ENCODE assay signal across 8 cellular contexts in the genomic region with DNA sequence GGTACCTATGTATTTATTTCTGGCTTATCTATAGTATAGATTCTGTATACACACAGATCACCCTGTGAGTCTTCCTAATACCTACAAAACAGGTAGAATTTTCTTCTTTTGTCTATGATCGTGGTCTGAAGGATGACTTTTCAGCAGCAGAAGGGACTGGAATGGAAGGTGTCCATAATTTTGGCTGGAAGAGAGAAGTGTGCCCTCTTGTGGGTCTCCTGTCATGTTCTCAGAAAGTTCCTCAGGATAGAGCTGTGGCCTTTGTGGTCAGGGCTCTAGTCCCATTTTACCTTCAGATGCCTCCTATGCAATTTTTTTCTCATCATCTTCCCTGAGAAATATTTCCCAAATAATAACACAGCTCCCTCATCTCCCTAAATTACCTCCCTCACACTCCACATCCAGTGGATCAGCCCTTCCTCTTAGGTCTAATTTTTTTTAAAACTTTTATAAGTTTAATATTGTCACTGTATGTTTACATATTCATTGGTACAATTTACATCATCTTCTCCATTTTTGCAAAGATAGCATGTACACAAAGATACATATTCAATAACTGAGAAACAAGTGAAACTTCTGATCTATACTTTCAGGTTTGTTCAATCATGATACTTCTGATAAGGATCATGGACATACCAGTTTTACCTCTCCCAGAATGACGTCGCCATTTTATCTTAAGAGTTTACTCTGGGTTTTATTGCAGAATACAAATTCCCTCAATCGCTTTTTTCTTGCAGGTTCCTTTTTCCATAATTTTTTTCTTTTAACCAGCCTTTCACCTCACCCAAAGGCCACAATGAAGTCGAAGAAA.
A peak's percentile ranks its signal among the peaks of the same experiment; 100 is the strongest.
DNase-seq lines count a peak whose midpoint lies in the region; ATAC-seq and TF ChIP-seq lines count a peak whose summit lies in the region.

No MANE protein-coding gene starts in this region.

- H3K4me3 ChIP-seq in AG09309 (ENCODE audit: control insufficient read depth, low read depth, low read length): no peak overlapping the region

- no peak overlapping the region for H3K27ac Mint-ChIP-seq in stimulated activated naive CD8-positive, alpha-beta T cell treated with anti-CD3 and anti-CD28 coated beads, Interleukin-15, amount 100 ng/mL, for 72 hours
- no peak overlapping the region for H3K27ac Mint-ChIP-seq in activated T-helper 1 cell treated with anti-CD3 and anti-CD28 coated beads, Interleukin-12 subunit alpha, Interleukin-12 subunit beta, Interleukin-2, Interleukin-4 antibody, amounts not matched to agents 30 ng/mL and 10 ng/mL and 1 ng/mL, durations not matched to agents 14 hours and 24 hours and 36 hours

- no peaks in the 10 kb centered on the region for H3K27me3 Mint-ChIP-seq in stimulated activated naive CD8-positive, alpha-beta T cell treated with anti-CD3 and anti-CD28 coated beads, Interleukin-15, amount 100 ng/mL, for 72 hours
- no peaks in the 10 kb centered on the region for H3K27me3 Mint-ChIP-seq in activated T-helper 1 cell treated with anti-CD3 and anti-CD28 coated beads, Interleukin-12 subunit alpha, Interleukin-12 subunit beta, Interleukin-2, Interleukin-4 antibody, amounts not matched to agents 30 ng/mL and 10 ng/mL and 1 ng/mL, durations not matched to agents 14 hours and 24 hours and 36 hours (ENCODE audit: insufficient read depth)

- intact Hi-C loops in activated T-helper 1 cell treated with anti-CD3 and anti-CD28 coated beads, Interleukin-12 subunit alpha, Interleukin-12 subunit beta, Interleukin-2, Interleukin-4 antibody, amounts not matched to agents 30 ng/mL and 10 ng/mL and 1 ng/mL, durations not matched to agents 14 hours and 24 hours and 36 hours (cut with micrococcal nuclease): no loop called here

- H3K36me3 Mint-ChIP-seq in activated T-helper 1 cell treated with anti-CD3 and anti-CD28 coated beads, Interleukin-12 subunit alpha, Interleukin-12 subunit beta, Interleukin-2, Interleukin-4 antibody, amounts not matched to agents 30 ng/mL and 10 ng/mL and 1 ng/mL, durations not matched to agents 14 hours and 24 hours and 36 hours (ENCODE audit: low read depth): no peaks in the 10 kb centered on the region

- in situ Hi-C loops in GM13976 (cut with MboI; ENCODE audit: low sequenced_read_pairs, unreplicated experiment): no loop called here

- H3K4me1 Mint-ChIP-seq in stimulated activated naive CD8-positive, alpha-beta T cell treated with anti-CD3 and anti-CD28 coated beads, Interleukin-15, amount 100 ng/mL, for 72 hours: peaks cover 26% of the 10 kb centered on the region
- peaks cover 22% of the 10 kb centered on the region for H3K4me1 Mint-ChIP-seq in activated T-helper 1 cell treated with anti-CD3 and anti-CD28 coated beads, Interleukin-12 subunit alpha, Interleukin-12 subunit beta, Interleukin-2, Interleukin-4 antibody, amounts not matched to agents 30 ng/mL and 10 ng/mL and 1 ng/mL, durations not matched to agents 14 hours and 24 hours and 36 hours (ENCODE audit: low read depth)

- H3K4me3 Mint-ChIP-seq in stimulated activated naive CD8-positive, alpha-beta T cell treated with anti-CD3 and anti-CD28 coated beads, Interleukin-15, amount 100 ng/mL, for 72 hours: no peak overlapping the region
- no peak overlapping the region for H3K4me3 Mint-ChIP-seq in activated T-helper 1 cell treated with anti-CD3 and anti-CD28 coated beads, Interleukin-12 subunit alpha, Interleukin-12 subunit beta, Interleukin-2, Interleukin-4 antibody, amounts not matched to agents 30 ng/mL and 10 ng/mL and 1 ng/mL, durations not matched to agents 14 hours and 24 hours and 36 hours

- no peaks in the 10 kb centered on the region for H3K9me3 Mint-ChIP-seq in stimulated activated naive CD8-positive, alpha-beta T cell treated with anti-CD3 and anti-CD28 coated beads, Interleukin-15, amount 100 ng/mL, for 72 hours
- no peaks in the 10 kb centered on the region for H3K9me3 Mint-ChIP-seq in activated T-helper 1 cell treated with anti-CD3 and anti-CD28 coated beads, Interleukin-12 subunit alpha, Interleukin-12 subunit beta, Interleukin-2, Interleukin-4 antibody, amounts not matched to agents 30 ng/mL and 10 ng/mL and 1 ng/mL, durations not matched to agents 14 hours and 24 hours and 36 hours

- ATAC-seq in GM18498 (IDR thresholded peaks at IDR 0.05; ENCODE audit: unreplicated experiment): no peak
- no peak for ATAC-seq in stimulated activated naive CD8-positive, alpha-beta T cell treated with anti-CD3 and anti-CD28 coated beads, Interleukin-15, amount 100 ng/mL, for 72 hours

- TF ChIP-seq CTCF in AG09309 (IDR thresholded peaks at IDR 0.05; ENCODE audit: control insufficient read depth, insufficient read depth, low read depth, low read length, missing control alignments) (peak; percentile 53), GM13976 (IDR thresholded peaks at IDR 0.05; ENCODE audit: borderline replicate concordance, control extremely low read depth, extremely low read depth, insufficient read depth, missing control alignments) (peak; percentile 18)

- DNase-seq in AG09309 (ENCODE audit: low read depth) (no peak), GM13976 (ENCODE audit: low spot score) (no peak), RKO (ENCODE audit: low spot score) (peak; percentile 65), foreskin melanocyte (peak; percentile 24), GOT3 (lab: John Stamatoyannopoulos, UW) (no peak)
- DNase-seq in stimulated activated naive CD8-positive, alpha-beta T cell treated with anti-CD3 and anti-CD28 coated beads, Interleukin-15, amount 100 ng/mL, for 72 hours: no peak
- no peak for DNase-seq in activated T-helper 1 cell treated with anti-CD3 and anti-CD28 coated beads, Interleukin-12 subunit alpha, Interleukin-12 subunit beta, Interleukin-2, Interleukin-4 antibody, amounts not matched to agents 30 ng/mL and 10 ng/mL and 1 ng/mL, durations not matched to agents 14 hours and 24 hours and 36 hours (ENCODE audit: low spot score)

Comparison
In these comparisons a context has a peak if more than half of its experiments do, and no peak if none do; other contexts are left out.
1. DNase-seq: peak in RKO (single experiment) and foreskin melanocyte (single experiment); none in AG09309 (single experiment), GM13976 (single experiment), GOT3 (single experiment), stimulated activated naive CD8-positive, alpha-beta T cell treated with anti-CD3 and anti-CD28 coated beads, Interleukin-15, amount 100 ng/mL, for 72 hours (0 of 2) and activated T-helper 1 cell treated with anti-CD3 and anti-CD28 coated beads, Interleukin-12 subunit alpha, Interleukin-12 subunit beta, Interleukin-2, Interleukin-4 antibody, amounts not matched to agents 30 ng/mL and 10 ng/mL and 1 ng/mL, durations not matched to agents 14 hours and 24 hours and 36 hours (single experiment).